ENCODE assay signal across 2 cellular contexts in the genomic region with DNA sequence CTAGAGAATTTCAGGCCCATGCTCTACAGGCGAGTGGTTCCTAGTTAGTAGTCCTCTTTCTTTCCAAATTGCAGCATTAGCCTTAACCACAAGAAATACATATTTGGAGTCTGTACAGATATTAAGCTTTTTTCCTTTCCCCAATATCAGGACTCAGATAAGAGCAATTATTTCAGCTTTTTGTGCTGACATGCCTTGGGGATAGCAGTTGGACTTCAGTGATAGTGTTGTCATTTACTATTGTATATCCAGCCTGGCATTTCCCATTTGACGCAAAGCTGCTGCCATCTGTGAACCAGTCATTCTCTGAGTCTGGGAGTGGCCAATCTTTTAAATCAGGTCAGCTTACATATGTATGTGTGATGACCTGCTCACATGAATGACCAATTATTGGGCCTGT.
TF ChIP-seq lines count a peak whose summit lies in the region.

No MANE protein-coding gene starts in this region.

TF ChIP-seq in SK-N-SH, 30 proteins besides CTCF, POLR2A, EP300 and RAD21 (continued from another document):
- TF ChIP-seq, protein P1, sequence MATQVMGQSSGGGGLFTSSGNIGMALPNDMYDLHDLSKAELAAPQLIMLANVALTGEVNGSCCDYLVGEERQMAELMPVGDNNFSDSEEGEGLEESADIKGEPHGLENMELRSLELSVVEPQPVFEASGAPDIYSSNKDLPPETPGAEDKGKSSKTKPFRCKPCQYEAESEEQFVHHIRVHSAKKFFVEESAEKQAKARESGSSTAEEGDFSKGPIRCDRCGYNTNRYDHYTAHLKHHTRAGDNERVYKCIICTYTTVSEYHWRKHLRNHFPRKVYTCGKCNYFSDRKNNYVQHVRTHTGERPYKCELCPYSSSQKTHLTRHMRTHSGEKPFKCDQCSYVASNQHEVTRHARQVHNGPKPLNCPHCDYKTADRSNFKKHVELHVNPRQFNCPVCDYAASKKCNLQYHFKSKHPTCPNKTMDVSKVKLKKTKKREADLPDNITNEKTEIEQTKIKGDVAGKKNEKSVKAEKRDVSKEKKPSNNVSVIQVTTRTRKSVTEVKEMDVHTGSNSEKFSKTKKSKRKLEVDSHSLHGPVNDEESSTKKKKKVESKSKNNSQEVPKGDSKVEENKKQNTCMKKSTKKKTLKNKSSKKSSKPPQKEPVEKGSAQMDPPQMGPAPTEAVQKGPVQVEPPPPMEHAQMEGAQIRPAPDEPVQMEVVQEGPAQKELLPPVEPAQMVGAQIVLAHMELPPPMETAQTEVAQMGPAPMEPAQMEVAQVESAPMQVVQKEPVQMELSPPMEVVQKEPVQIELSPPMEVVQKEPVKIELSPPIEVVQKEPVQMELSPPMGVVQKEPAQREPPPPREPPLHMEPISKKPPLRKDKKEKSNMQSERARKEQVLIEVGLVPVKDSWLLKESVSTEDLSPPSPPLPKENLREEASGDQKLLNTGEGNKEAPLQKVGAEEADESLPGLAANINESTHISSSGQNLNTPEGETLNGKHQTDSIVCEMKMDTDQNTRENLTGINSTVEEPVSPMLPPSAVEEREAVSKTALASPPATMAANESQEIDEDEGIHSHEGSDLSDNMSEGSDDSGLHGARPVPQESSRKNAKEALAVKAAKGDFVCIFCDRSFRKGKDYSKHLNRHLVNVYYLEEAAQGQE (IDR thresholded peaks at IDR 0.05; ENCODE audit: low read depth, low read length): no peak

TF ChIP-seq in SK-N-SH treated with all-trans-retinoic acid at 6 μM for 48 hours, 23 proteins besides CTCF, POLR2A, EP300 and RAD21 (continued from another document):
- TF ChIP-seq, protein P2, sequence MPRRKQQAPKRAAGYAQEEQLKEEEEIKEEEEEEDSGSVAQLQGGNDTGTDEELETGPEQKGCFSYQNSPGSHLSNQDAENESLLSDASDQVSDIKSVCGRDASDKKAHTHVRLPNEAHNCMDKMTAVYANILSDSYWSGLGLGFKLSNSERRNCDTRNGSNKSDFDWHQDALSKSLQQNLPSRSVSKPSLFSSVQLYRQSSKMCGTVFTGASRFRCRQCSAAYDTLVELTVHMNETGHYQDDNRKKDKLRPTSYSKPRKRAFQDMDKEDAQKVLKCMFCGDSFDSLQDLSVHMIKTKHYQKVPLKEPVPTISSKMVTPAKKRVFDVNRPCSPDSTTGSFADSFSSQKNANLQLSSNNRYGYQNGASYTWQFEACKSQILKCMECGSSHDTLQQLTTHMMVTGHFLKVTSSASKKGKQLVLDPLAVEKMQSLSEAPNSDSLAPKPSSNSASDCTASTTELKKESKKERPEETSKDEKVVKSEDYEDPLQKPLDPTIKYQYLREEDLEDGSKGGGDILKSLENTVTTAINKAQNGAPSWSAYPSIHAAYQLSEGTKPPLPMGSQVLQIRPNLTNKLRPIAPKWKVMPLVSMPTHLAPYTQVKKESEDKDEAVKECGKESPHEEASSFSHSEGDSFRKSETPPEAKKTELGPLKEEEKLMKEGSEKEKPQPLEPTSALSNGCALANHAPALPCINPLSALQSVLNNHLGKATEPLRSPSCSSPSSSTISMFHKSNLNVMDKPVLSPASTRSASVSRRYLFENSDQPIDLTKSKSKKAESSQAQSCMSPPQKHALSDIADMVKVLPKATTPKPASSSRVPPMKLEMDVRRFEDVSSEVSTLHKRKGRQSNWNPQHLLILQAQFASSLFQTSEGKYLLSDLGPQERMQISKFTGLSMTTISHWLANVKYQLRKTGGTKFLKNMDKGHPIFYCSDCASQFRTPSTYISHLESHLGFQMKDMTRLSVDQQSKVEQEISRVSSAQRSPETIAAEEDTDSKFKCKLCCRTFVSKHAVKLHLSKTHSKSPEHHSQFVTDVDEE (CRISPR knock-in tag; IDR thresholded peaks at IDR 0.05): no peak
- no peak for TF ChIP-seq ESRRG (CRISPR knock-in tag; IDR thresholded peaks at IDR 0.05)
TF ChIP-seq in SK-N-SH treated with all-trans-retinoic acid at 6 μM for 48 hours: peak in this region for 0.
